1 cellular context compared by ENCODE assay signal in genomic region chr15:23039151-23039916, GRCh38.
TF ChIP-seq lines count a peak whose summit lies in the region.

Gene TUBGCP5, minus strand, starts transcription at chr15:23039569. Its CDS starts 26 bp downstream, at chr15:23039543.

TF ChIP-seq in HepG2, 621 proteins besides CTCF, POLR2A, EP300 and RAD21 (continued from another document and continues in another):
- TF ChIP-seq KIAA2018 (CRISPR knock-in tag; IDR thresholded peaks at IDR 0.05; ENCODE audit: borderline replicate concordance): no peak
- TF ChIP-seq ZBED4 (CRISPR knock-in tag; IDR thresholded peaks at IDR 0.05; ENCODE audit: borderline replicate concordance): no peak
- no peak for TF ChIP-seq ZNF563 (CRISPR knock-in tag; IDR thresholded peaks at IDR 0.05)
- TF ChIP-seq ZNF136 (CRISPR knock-in tag; IDR thresholded peaks at IDR 0.05; ENCODE audit: low read depth): no peak
- peak; percentile 72; the same call in 1 of the 2 replicates for TF ChIP-seq ZNF441 (CRISPR knock-in tag; IDR thresholded peaks at IDR 0.05; ENCODE audit: borderline replicate concordance)
- TF ChIP-seq ZNF597 (CRISPR knock-in tag; IDR thresholded peaks at IDR 0.05): no peak
- no peak for TF ChIP-seq SRSF9 (IDR thresholded peaks at IDR 0.05; ENCODE audit: borderline replicate concordance, insufficient read depth, low read depth, low read length, poor library complexity, severe bottlenecking)
- peak; percentile 36; the same call in 1 of the 2 replicates for TF ChIP-seq SKIL (CRISPR knock-in tag; IDR thresholded peaks at IDR 0.05; ENCODE audit: borderline replicate concordance)
- TF ChIP-seq ZNF780A (CRISPR knock-in tag; IDR thresholded peaks at IDR 0.05): 0 out of 2 replicates have a peak, but pooled peaks have one; percentile 83
- no peak for TF ChIP-seq MNT (IDR thresholded peaks at IDR 0.05)
- TF ChIP-seq TCF12 (IDR thresholded peaks at IDR 0.05): no peak
- 0 out of 2 replicates have a peak, but pooled peaks have one; percentile 57 for TF ChIP-seq TCF12 (CRISPR knock-in tag; IDR thresholded peaks at IDR 0.05)
- no peak for TF ChIP-seq ZNF691 (CRISPR knock-in tag; IDR thresholded peaks at IDR 0.05; ENCODE audit: borderline replicate concordance, low read depth)
- TF ChIP-seq ATF2 (CRISPR knock-in tag; IDR thresholded peaks at IDR 0.05): no peak; the same call in 1 of the 2 replicates
- no peak for TF ChIP-seq KLF9 (CRISPR knock-in tag; IDR thresholded peaks at IDR 0.05; ENCODE audit: low read depth)
- peak; percentile 47; the same call in 1 of the 2 replicates for TF ChIP-seq ZFX (CRISPR knock-in tag; IDR thresholded peaks at IDR 0.05; ENCODE audit: low read depth)
- no peak for TF ChIP-seq SATB2 (CRISPR knock-in tag; IDR thresholded peaks at IDR 0.05)
- no peak for TF ChIP-seq TBX3 (IDR thresholded peaks at IDR 0.05; ENCODE audit: borderline replicate concordance)
- peak; percentile 97 for TF ChIP-seq SP1 (IDR thresholded peaks at IDR 0.05)
- no peak for TF ChIP-seq SP1 (CRISPR knock-in tag; IDR thresholded peaks at IDR 0.05)
- TF ChIP-seq SP2 (CRISPR knock-in tag; IDR thresholded peaks at IDR 0.05): no peak
- TF ChIP-seq NR1H2 (CRISPR knock-in tag; IDR thresholded peaks at IDR 0.05; ENCODE audit: borderline replicate concordance, low read depth): no peak
- TF ChIP-seq NCOR1 (IDR thresholded peaks at IDR 0.05; ENCODE audit: borderline replicate concordance, low read length): no peak
- no peak for TF ChIP-seq ZNF510 (CRISPR knock-in tag; IDR thresholded peaks at IDR 0.05; ENCODE audit: low read depth)
- no peak for TF ChIP-seq ONECUT2 (CRISPR knock-in tag; IDR thresholded peaks at IDR 0.05)
- TF ChIP-seq TARDBP (CRISPR knock-in tag; IDR thresholded peaks at IDR 0.05): no peak
- TF ChIP-seq PBX2 (CRISPR knock-in tag; IDR thresholded peaks at IDR 0.05): no peak
- TF ChIP-seq ZNF704 (CRISPR knock-in tag; IDR thresholded peaks at IDR 0.05; ENCODE audit: borderline replicate concordance): no peak
- no peak for TF ChIP-seq ZNF33A (CRISPR knock-in tag; IDR thresholded peaks at IDR 0.05; ENCODE audit: borderline replicate concordance)
- peak; percentile 78 for TF ChIP-seq ASH2L (IDR thresholded peaks at IDR 0.05; ENCODE audit: insufficient read length, low read depth, low read length)
- no peak for TF ChIP-seq MED8 (CRISPR knock-in tag; IDR thresholded peaks at IDR 0.05; ENCODE audit: insufficient replicate concordance)
- peak; percentile 89 for TF ChIP-seq YEATS4 (CRISPR knock-in tag; IDR thresholded peaks at IDR 0.05; ENCODE audit: borderline replicate concordance)
- TF ChIP-seq FOXM1 (CRISPR knock-in tag; IDR thresholded peaks at IDR 0.05): 0 out of 2 replicates have a peak, but pooled peaks have one; percentile 72
- TF ChIP-seq DMAP1 (CRISPR knock-in tag; IDR thresholded peaks at IDR 0.05): peak; percentile 81
- peak; percentile 74 for TF ChIP-seq ZFY (CRISPR knock-in tag; IDR thresholded peaks at IDR 0.05)
- TF ChIP-seq ETV5 (CRISPR knock-in tag; IDR thresholded peaks at IDR 0.05; ENCODE audit: borderline replicate concordance): peak; percentile 33; the same call in 1 of the 2 replicates
- 0 out of 2 replicates have a peak, but pooled peaks have one; percentile 65 for TF ChIP-seq SMAD9 (CRISPR knock-in tag; IDR thresholded peaks at IDR 0.05)
- TF ChIP-seq YY1 (IDR thresholded peaks at IDR 0.05; ENCODE audit: insufficient read depth, insufficient replicate concordance, low read depth, low read length): peak; percentile 93
- no peak for TF ChIP-seq NCOA1 (CRISPR knock-in tag; IDR thresholded peaks at IDR 0.05)
